Comparison of ENCODE assay signal across 26 cellular contexts in the genomic region with DNA sequence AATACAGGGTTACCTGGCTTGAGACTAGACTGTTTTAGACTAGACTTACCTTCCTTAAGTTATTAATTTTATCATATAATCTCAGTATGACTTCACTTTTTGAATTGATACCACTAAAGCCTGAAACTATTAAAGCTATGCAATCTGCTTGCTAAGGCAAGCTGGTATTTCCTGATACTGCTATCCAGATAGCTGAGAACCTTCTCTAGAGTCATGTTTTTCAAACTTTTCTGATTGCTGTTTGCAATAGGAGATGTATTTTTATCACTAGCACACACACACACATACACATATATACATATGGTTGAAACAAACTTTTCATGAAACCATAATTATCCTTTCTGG. TPM values are rescaled to one million over a fixed set of nuclear protein-coding genes. Genes with fewer than 3 reads are reported as not detected.
A peak's percentile ranks its signal among the peaks of the same experiment; 100 is the strongest.
DNase-seq lines count a peak whose midpoint lies in the region; ATAC-seq, FAIRE-seq and TF ChIP-seq lines count a peak whose summit lies in the region.
"Had no signal": no experiment of that assay in that cellular context is flagged by ENCODE, and none has a peak within 500 bp of the region (broad histone marks: within the 10 kb centered on the region; RNA-seq: fewer than 3 reads in every experiment).

No MANE protein-coding gene starts in this region.

- H4K20me1 ChIP-seq in mammary epithelial cell (ENCODE audit: insufficient read depth, low read length): no peaks in the 10 kb centered on the region

- in situ Hi-C loops in mammary epithelial cell (cut with MboI; ENCODE audit: low sequenced_read_pairs in 2 of 2): no loop called here

- H3K36me3 ChIP-seq in left ventricle myocardium inferior (no peaks in the 10 kb centered on the region), tibial artery (no peaks in the 10 kb centered on the region), mammary epithelial cell (ENCODE audit: insufficient read depth, low read length) (no peaks in the 10 kb centered on the region)
- H3K36me3 ChIP-seq: BE2C, upper lobe of left lung had no signal

- intact Hi-C loops in left ventricle myocardium inferior (cut with micrococcal nuclease): no loop called here
- intact Hi-C loops in Right ventricle myocardium superior (cut with DNase I): no loop called here
- intact Hi-C loops in tibial artery (cut with DNase I; ENCODE audit: low total_unique reads): no loop called here
- intact Hi-C loops in mammary epithelial cell (cut with micrococcal nuclease): no loop called here

- no peak overlapping the region for H2AFZ ChIP-seq in mammary epithelial cell (ENCODE audit: low read depth, low read length)
- H2AFZ ChIP-seq: hepatocyte had no signal

- FAIRE-seq in HTR-8/SVneo (lab: Jason Lieb, UNC): no peak
- FAIRE-seq: endometrium, GM12892 had no signal

- peaks cover 5% of the 10 kb centered on the region for H3K9me3 Mint-ChIP-seq in mesothelial cell of epicardium
- H3K9me3 Mint-ChIP-seq: activated CD4-positive, alpha-beta T cell treated with anti-CD3 and anti-CD28 coated beads, Interleukin-2, amount 10 ng/mL, durations not matched to agents 24 days and 14 days; activated naive CD4-positive, alpha-beta T cell treated with anti-CD3 and anti-CD28 coated beads, Interleukin-2, amount 50 U/mL, for 24 hours; immature natural killer cell had no signal

- H3K4me1 Mint-ChIP-seq in mesothelial cell of epicardium: peaks cover 14% of the 10 kb centered on the region
- H3K4me1 Mint-ChIP-seq: activated CD4-positive, alpha-beta T cell treated with anti-CD3 and anti-CD28 coated beads, Interleukin-2, amount 10 ng/mL, durations not matched to agents 24 days and 14 days; activated CD8-positive, alpha-beta memory T cell treated with anti-CD3 and anti-CD28 coated beads, Interleukin-2, amount 10 ng/mL, durations not matched to agents 7 days and 5 days; activated naive CD4-positive, alpha-beta T cell treated with anti-CD3 and anti-CD28 coated beads, Interleukin-2, amount 50 U/mL, for 24 hours; immature natural killer cell had no signal

- H3K27ac ChIP-seq in left ventricle myocardium inferior (replicated peaks): peak overlapping the region; percentile 11
- H3K27ac ChIP-seq in tibial artery: peak overlapping the region; percentile 6 to 35
- H3K27ac ChIP-seq in mammary epithelial cell (ENCODE audit: insufficient read depth, low read depth, low read length): no peak overlapping the region
- H3K27ac ChIP-seq: hepatocyte, upper lobe of left lung had no signal

- no peak overlapping the region for H3K4me2 ChIP-seq in mammary epithelial cell (ENCODE audit: insufficient read depth, low read depth, low read length)

- no peak for ATAC-seq in Right ventricle myocardium superior (ENCODE audit: poor library complexity)
- ATAC-seq: activated CD8-positive, alpha-beta memory T cell treated with anti-CD3 and anti-CD28 coated beads, Interleukin-2, amount 10 ng/mL, durations not matched to agents 7 days and 5 days; Panc1 had no signal

- H3K9ac ChIP-seq in mammary epithelial cell (ENCODE audit: insufficient read depth, low read length): no peak overlapping the region

- H3K27me3 ChIP-seq in left ventricle myocardium inferior (ENCODE audit: low read depth) (no peaks in the 10 kb centered on the region), tibial artery (no peaks in the 10 kb centered on the region), mammary epithelial cell (ENCODE audit: insufficient read depth, low read length) (no peaks in the 10 kb centered on the region)
- H3K27me3 ChIP-seq: BE2C, hepatocyte, upper lobe of left lung had no signal

- H3K4me1 ChIP-seq in left ventricle myocardium inferior: peaks cover 21% of the 10 kb centered on the region
- peaks cover 0 to 42% (median 18%) of the 10 kb centered on the region in 4 donors for H3K4me1 ChIP-seq in tibial artery
- peaks cover 2% of the 10 kb centered on the region for H3K4me1 ChIP-seq in mammary epithelial cell (ENCODE audit: insufficient read depth, low read length)
- H3K4me1 ChIP-seq: BE2C had no signal

- no peaks in the 10 kb centered on the region for H3K36me3 Mint-ChIP-seq in mesothelial cell of epicardium
- H3K36me3 Mint-ChIP-seq: activated CD8-positive, alpha-beta memory T cell treated with anti-CD3 and anti-CD28 coated beads, Interleukin-2, amount 10 ng/mL, durations not matched to agents 7 days and 5 days; activated naive CD4-positive, alpha-beta T cell treated with anti-CD3 and anti-CD28 coated beads, Interleukin-2, amount 50 U/mL, for 24 hours; brain; immature natural killer cell had no signal

- H3K27me3 Mint-ChIP-seq in mesothelial cell of epicardium (ENCODE audit: low read depth): no peaks in the 10 kb centered on the region
- H3K27me3 Mint-ChIP-seq: activated CD8-positive, alpha-beta memory T cell treated with anti-CD3 and anti-CD28 coated beads, Interleukin-2, amount 10 ng/mL, durations not matched to agents 7 days and 5 days had no signal

- H3K9me3 ChIP-seq in left ventricle myocardium inferior (replicated peaks) (no peaks in the 10 kb centered on the region), tibial artery (no peaks in the 10 kb centered on the region), mammary epithelial cell (replicated peaks; ENCODE audit: insufficient read depth, low read length) (no peaks in the 10 kb centered on the region)
- H3K9me3 ChIP-seq: BE2C, upper lobe of left lung had no signal

- no peak overlapping the region for H3K4me3 ChIP-seq in left ventricle myocardium inferior
- no peak overlapping the region for H3K4me3 ChIP-seq in choroid plexus epithelial cell (ENCODE audit: low read depth, low read length)
- no peak overlapping the region for H3K4me3 ChIP-seq in tibial artery
- H3K4me3 ChIP-seq in mammary epithelial cell (replicated peaks in 1 of 3; ENCODE audit: insufficient read depth in 1 of 3, low read depth in 2 of 3, low read length in 3 of 3): no peak overlapping the region
- H3K4me3 ChIP-seq: hepatocyte, upper lobe of left lung had no signal

- no peaks in the 10 kb centered on the region for H3K79me2 ChIP-seq in mammary epithelial cell (ENCODE audit: insufficient read depth, low read length)
- H3K79me2 ChIP-seq: hepatocyte had no signal

- BruUV-seq in mammary epithelial cell (replicated peaks; lab: Mats Ljungman, UMichigan): no TSS peak

- CTCF ChIA-PET in mammary epithelial cell (lab: Charles Lee; ENCODE audit: low non-redundant PET): no interaction called here

- H3K27ac Mint-ChIP-seq in mesothelial cell of epicardium: peak overlapping the region; percentile 33
- H3K27ac Mint-ChIP-seq: activated CD4-positive, alpha-beta T cell treated with anti-CD3 and anti-CD28 coated beads, Interleukin-2, amount 10 ng/mL, durations not matched to agents 24 days and 14 days; activated CD8-positive, alpha-beta memory T cell treated with anti-CD3 and anti-CD28 coated beads, Interleukin-2, amount 10 ng/mL, durations not matched to agents 7 days and 5 days; activated naive CD4-positive, alpha-beta T cell treated with anti-CD3 and anti-CD28 coated beads, Interleukin-2, amount 50 U/mL, for 24 hours; immature natural killer cell; stimulated activated naive CD8-positive, alpha-beta T cell treated with anti-CD3 and anti-CD28 coated beads, Interleukin-15, Interleukin-2, amounts not matched to agents 100 ng/mL and 50 ng/mL, for 24 hours had no signal

- dilution Hi-C loops in mammary epithelial cell (cut with HindIII; ENCODE audit: low sequenced_read_pairs): no loop called here

- H3K4me3 Mint-ChIP-seq in mesothelial cell of epicardium: no peak overlapping the region
- H3K4me3 Mint-ChIP-seq: activated CD4-positive, alpha-beta T cell treated with anti-CD3 and anti-CD28 coated beads, Interleukin-2, amount 10 ng/mL, durations not matched to agents 24 days and 14 days; activated CD8-positive, alpha-beta memory T cell treated with anti-CD3 and anti-CD28 coated beads, Interleukin-2, amount 10 ng/mL, durations not matched to agents 7 days and 5 days; activated naive CD4-positive, alpha-beta T cell treated with anti-CD3 and anti-CD28 coated beads, Interleukin-2, amount 50 U/mL, for 24 hours; immature natural killer cell; stimulated activated naive CD8-positive, alpha-beta T cell treated with anti-CD3 and anti-CD28 coated beads, Interleukin-15, Interleukin-2, amounts not matched to agents 100 ng/mL and 50 ng/mL, for 24 hours had no signal

- DNase-seq in left ventricle myocardium inferior (no peak), Right ventricle myocardium superior (no peak), choroid plexus epithelial cell (ENCODE audit: low read depth) (peak; percentile 52), mesothelial cell of epicardium (ENCODE audit: low spot score in 2 of 2, unreplicated experiment in 2 of 2) (no peak), tibial artery (no peak), mammary epithelial cell (no peak), HTR-8/SVneo (ENCODE audit: insufficient read length, low spot score) (no peak), SIG-M5 treated with dmso at 0.1 percent for 504 hours (lab: John Stamatoyannopoulos, UW; ENCODE audit: unreplicated experiment) (no peak)
- DNase-seq: activated CD4-positive, alpha-beta T cell treated with anti-CD3 and anti-CD28 coated beads, Interleukin-2, amount 10 ng/mL, durations not matched to agents 24 days and 14 days; activated CD8-positive, alpha-beta memory T cell treated with anti-CD3 and anti-CD28 coated beads, Interleukin-2, amount 10 ng/mL, durations not matched to agents 7 days and 5 days; BE2C; DMS53; immature natural killer cell; NCI-H1417; NCI-H2107; NCI-H510A; NK-92 treated with Interleukin-12 subunit alpha and Interleukin-12 subunit beta, amount 100 ng/mL, for 24 hours; T-helper 2 cell; upper lobe of left lung had no signal

- no peak for TF ChIP-seq CTCF in left ventricle myocardium inferior (IDR thresholded peaks at IDR 0.05; ENCODE audit: borderline replicate concordance)
- TF ChIP-seq CTCF in choroid plexus epithelial cell (conservative IDR thresholded peaks at IDR 0.05; ENCODE audit: low read depth, low read length): no peak
- TF ChIP-seq CTCF in mesothelial cell of epicardium (IDR thresholded peaks at IDR 0.05; ENCODE audit: unreplicated experiment): no peak
- TF ChIP-seq CTCF in tibial artery (IDR thresholded peaks at IDR 0.05): no peak
- TF ChIP-seq CTCF in mammary epithelial cell (conservative IDR thresholded peaks at IDR 0.05 in 1 of 2, IDR thresholded peaks at IDR 0.05 in 1 of 2; ENCODE audit: extremely low read depth in 1 of 2, insufficient read depth in 1 of 2, low read depth in 1 of 2, low read length in 2 of 2): no peak

RNA-seq across cellular contexts. Expression of gene MAGI1, which starts 9.3 kb away (rescaled TPM):
- 36.6 TPM for total RNA-seq in left ventricle myocardium inferior
- 34.1 TPM for total RNA-seq in Right ventricle myocardium superior
- total RNA-seq in mesothelial cell of epicardium: 61.2 to 65.6 TPM (median 62.7 TPM) in 3 replicates
- 10 to 100 TPM; 16.1 to 30.5 TPM for total RNA-seq in mammary epithelial cell
- polyA plus RNA-seq in mammary epithelial cell: 6.7 TPM
- 25.8 TPM for polyA minus RNA-seq in mammary epithelial cell
- polyA plus RNA-seq: immature natural killer cell had no signal
